10 cellular contexts compared by ENCODE assay signal in genomic region chr5:65961644-65962043, GRCh38. TPM values are rescaled to one million over a fixed set of nuclear protein-coding genes. Genes with fewer than 3 reads are reported as not detected.
DNase-seq lines count a peak whose midpoint lies in the region; ATAC-seq, FAIRE-seq and TF ChIP-seq lines count a peak whose summit lies in the region.
"Had no signal": no experiment of that assay in that cellular context is flagged by ENCODE, and none has a peak within 500 bp of the region (broad histone marks: within the 10 kb centered on the region; RNA-seq: fewer than 3 reads in every experiment).

No MANE protein-coding gene starts in this region.

- intact Hi-C loops in tibial artery (cut with DNase I; ENCODE audit: low total_unique reads): no loop called here

- H3K9me3 Mint-ChIP-seq in activated T-cell treated with anti-CD3 and anti-CD28 coated beads, Interleukin-2, amount 50 U/mL, for 4 hours: no peaks in the 10 kb centered on the region
- no peaks in the 10 kb centered on the region for H3K9me3 Mint-ChIP-seq in astrocyte (ENCODE audit: unreplicated experiment)
- H3K9me3 Mint-ChIP-seq in stimulated activated naive B cell treated with anti-CD40 and anti-IgM and Interleukin-4, amounts not matched to agents 10 μg/mL and 1 μg/mL and 100 μg/mL, for 72 hours: peaks cover 0 to 3% of the 10 kb centered on the region in 2 donors

- H3K9me3 ChIP-seq in astrocyte (ENCODE audit: insufficient read depth, low read depth, low read length) (no peaks in the 10 kb centered on the region), tibial artery (no peaks in the 10 kb centered on the region)
- H3K9me3 ChIP-seq: neutrophil had no signal

- TF ChIP-seq CTCF in astrocyte (IDR thresholded peaks at IDR 0.05; ENCODE audit: insufficient read depth, low read depth, low read length): no peak
- no peak for TF ChIP-seq CTCF in tibial artery (IDR thresholded peaks at IDR 0.05)

- ATAC-seq in activated T-cell treated with anti-CD3 and anti-CD28 coated beads, Interleukin-2, amount 50 U/mL, for 4 hours: peak; percentile 97 to 99
- ATAC-seq in HG02973 (IDR thresholded peaks at IDR 0.05; ENCODE audit: unreplicated experiment): peak; percentile 96
- peak; percentile 95 to 100 for ATAC-seq in stimulated activated naive B cell treated with anti-CD40 and anti-IgM and Interleukin-4, amounts not matched to agents 10 μg/mL and 1 μg/mL and 100 μg/mL, for 72 hours (replicated peaks)

- H3K79me2 ChIP-seq in astrocyte (ENCODE audit: insufficient read depth, low read length): peaks cover 89% of the 10 kb centered on the region

- H3K27ac ChIP-seq in astrocyte (ENCODE audit: low read depth, low read length): no peak overlapping the region
- no peak overlapping the region for H3K27ac ChIP-seq in tibial artery
- H3K27ac ChIP-seq: C4-2B, neutrophil had no signal

- DNase-seq in activated T-cell treated with anti-CD3 and anti-CD28 coated beads, Interleukin-2, amount 50 U/mL, for 4 hours: no peak
- DNase-seq in activated T-cell treated with anti-CD3 and anti-CD28 coated beads, Interleukin-2, amount 50 U/mL, for 48 hours: no peak
- DNase-seq in astrocyte (ENCODE audit: low read depth): peak; percentile 76
- no peak for DNase-seq in stimulated activated naive B cell treated with anti-CD40 and anti-IgM and Interleukin-4, amounts not matched to agents 10 μg/mL and 1 μg/mL and 100 μg/mL, for 72 hours
- DNase-seq in NCI-H524 treated with DMSO at 0.1 percent for 48 hours (lab: John Stamatoyannopoulos, UW): no peak
- no peak for DNase-seq in tibial artery
- DNase-seq in H7: no peak

- H4K20me1 ChIP-seq in astrocyte (ENCODE audit: insufficient read depth, low read length): peaks cover 81% of the 10 kb centered on the region

- no peaks in the 10 kb centered on the region for H3K27me3 ChIP-seq in astrocyte (ENCODE audit: insufficient read depth, low read length)
- no peaks in the 10 kb centered on the region for H3K27me3 ChIP-seq in tibial artery
- H3K27me3 ChIP-seq in H7 (ENCODE audit: control insufficient read depth, insufficient read depth, low read length): no peaks in the 10 kb centered on the region
- H3K27me3 ChIP-seq: neutrophil had no signal

- H3K4me1 ChIP-seq in astrocyte (ENCODE audit: insufficient read depth, low read length) (peaks cover 12% of the 10 kb centered on the region), tibial artery (peaks cover 0 to 37% (median 1%) of the 10 kb centered on the region in 4 donors)

- H3K4me2 ChIP-seq in astrocyte (ENCODE audit: low read length): no peak overlapping the region

- no peak overlapping the region for H2AFZ ChIP-seq in astrocyte (ENCODE audit: low read depth, low read length)

- peaks cover 66% of the 10 kb centered on the region for H3K4me1 Mint-ChIP-seq in activated T-cell treated with anti-CD3 and anti-CD28 coated beads, Interleukin-2, amount 50 U/mL, for 4 hours (ENCODE audit: low read depth)
- peaks cover 20% of the 10 kb centered on the region for H3K4me1 Mint-ChIP-seq in astrocyte (ENCODE audit: low read depth, unreplicated experiment)
- H3K4me1 Mint-ChIP-seq in stimulated activated naive B cell treated with anti-CD40 and anti-IgM and Interleukin-4, amounts not matched to agents 10 μg/mL and 1 μg/mL and 100 μg/mL, for 72 hours: peaks cover 24 to 53% of the 10 kb centered on the region in 2 donors

- no peaks in the 10 kb centered on the region for H3K36me3 ChIP-seq in astrocyte (ENCODE audit: insufficient read depth, low read length)
- H3K36me3 ChIP-seq in tibial artery: no peaks in the 10 kb centered on the region
- H3K36me3 ChIP-seq in H7 (replicated peaks; ENCODE audit: control insufficient read depth, insufficient read depth, low read length): no peaks in the 10 kb centered on the region
- H3K36me3 ChIP-seq: neutrophil had no signal

- no peak overlapping the region for H3K9ac ChIP-seq in astrocyte (ENCODE audit: low read length)

- H3K4me3 ChIP-seq in astrocyte (ENCODE audit: insufficient read depth, low read depth, low read length) (no peak overlapping the region), tibial artery (no peak overlapping the region), H7 (ENCODE audit: insufficient read depth, low read depth, low read length) (no peak overlapping the region)

- no peak overlapping the region for H3K27ac Mint-ChIP-seq in astrocyte (ENCODE audit: unreplicated experiment)
- H3K27ac Mint-ChIP-seq in stimulated activated naive B cell treated with anti-CD40 and anti-IgM and Interleukin-4, amounts not matched to agents 10 μg/mL and 1 μg/mL and 100 μg/mL, for 72 hours: peak overlapping the region; percentile 56

- H3K4me3 Mint-ChIP-seq in activated T-cell treated with anti-CD3 and anti-CD28 coated beads, Interleukin-2, amount 50 U/mL, for 4 hours: peak overlapping the region; percentile 4
- H3K4me3 Mint-ChIP-seq in astrocyte (ENCODE audit: unreplicated experiment): no peak overlapping the region
- no peak overlapping the region for H3K4me3 Mint-ChIP-seq in stimulated activated naive B cell treated with anti-CD40 and anti-IgM and Interleukin-4, amounts not matched to agents 10 μg/mL and 1 μg/mL and 100 μg/mL, for 72 hours

- FAIRE-seq in astrocyte (lab: Jason Lieb, UNC): peak; percentile 82

- no peaks in the 10 kb centered on the region for H3K27me3 Mint-ChIP-seq in activated T-cell treated with anti-CD3 and anti-CD28 coated beads, Interleukin-2, amount 50 U/mL, for 4 hours (ENCODE audit: low read depth)
- no peaks in the 10 kb centered on the region for H3K27me3 Mint-ChIP-seq in astrocyte (ENCODE audit: low read depth, unreplicated experiment)
- H3K27me3 Mint-ChIP-seq in stimulated activated naive B cell treated with anti-CD40 and anti-IgM and Interleukin-4, amounts not matched to agents 10 μg/mL and 1 μg/mL and 100 μg/mL, for 72 hours: no peaks in the 10 kb centered on the region

- H3K36me3 Mint-ChIP-seq in activated T-cell treated with anti-CD3 and anti-CD28 coated beads, Interleukin-2, amount 50 U/mL, for 4 hours (ENCODE audit: insufficient read depth): peaks cover 10% of the 10 kb centered on the region
- peaks cover 6% of the 10 kb centered on the region for H3K36me3 Mint-ChIP-seq in astrocyte (ENCODE audit: low read depth, unreplicated experiment)
- peaks cover 12 to 23% of the 10 kb centered on the region in 2 donors for H3K36me3 Mint-ChIP-seq in stimulated activated naive B cell treated with anti-CD40 and anti-IgM and Interleukin-4, amounts not matched to agents 10 μg/mL and 1 μg/mL and 100 μg/mL, for 72 hours

RNA-seq across cellular contexts. Expression of gene ERBIN, which starts 35.3 kb away (rescaled TPM):
- total RNA-seq in activated T-cell treated with anti-CD3 and anti-CD28 coated beads, Interleukin-2, amount 50 U/mL, for 4 hours: 10 to 100 TPM; 27.6 to 33.3 (median 28.2) TPM
- total RNA-seq in astrocyte: 80.8 and 83.4 TPM in 2 replicates
- total RNA-seq in H7 (2014; rRNA removed; shearing (Covaris generic)): 17.6 and 22.6 TPM in 2 replicates
